Comparison of ENCODE assay signal across 27 cellular contexts in the genomic region with DNA sequence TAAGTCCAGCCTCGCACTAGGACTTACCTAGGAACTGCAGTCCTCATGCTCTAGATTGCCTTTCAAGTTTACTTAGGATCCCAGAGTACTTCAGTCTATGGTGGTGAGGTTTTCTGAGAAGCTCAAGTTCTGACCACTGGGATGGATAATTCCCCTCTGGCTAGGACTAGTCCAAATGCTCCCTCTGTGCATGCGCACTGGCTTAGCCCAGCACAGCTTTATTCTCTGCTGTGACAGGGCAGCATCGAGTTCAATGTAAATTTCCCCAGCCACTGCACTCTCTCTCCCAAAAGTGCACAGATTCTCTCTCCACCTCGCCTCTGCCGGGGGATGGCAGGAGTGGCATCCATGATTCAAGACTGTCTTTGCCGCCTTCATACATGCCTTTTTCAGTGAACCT.
"Had no signal": no experiment of that assay in that cellular context is flagged by ENCODE, and none has a peak within 500 bp of the region (broad histone marks: within the 10 kb centered on the region; RNA-seq: fewer than 3 reads in every experiment).

No MANE protein-coding gene starts in this region.

- H3K27me3 Mint-ChIP-seq: progenitor cell of endocrine pancreas; stimulated activated naive B cell treated with anti-CD40 and anti-IgM and Interleukin-4, amounts not matched to agents 10 μg/mL and 1 μg/mL and 100 μg/mL, for 72 hours; stimulated activated naive CD8-positive, alpha-beta T cell treated with anti-CD3 and anti-CD28 coated beads, Interleukin-15, Interleukin-2, amounts not matched to agents 100 ng/mL and 50 ng/mL, for 24 hours had no signal

- H3K27ac Mint-ChIP-seq: natural killer cell; nephron; neural progenitor cell; progenitor cell of endocrine pancreas; stimulated activated effector memory CD8-positive, alpha-beta T cell treated with anti-CD3 and anti-CD28 coated beads, Interleukin-12 subunit alpha, Interleukin-12 subunit beta, amount 100 ng/mL, for 72 hours; stimulated activated naive B cell treated with anti-CD40 and anti-IgM and Interleukin-4, amounts not matched to agents 10 μg/mL and 1 μg/mL and 100 μg/mL, for 72 hours; stimulated activated naive CD8-positive, alpha-beta T cell treated with anti-CD3 and anti-CD28 coated beads, Interleukin-15, Interleukin-2, amounts not matched to agents 100 ng/mL and 50 ng/mL, for 24 hours had no signal

- H3K4me2 ChIP-seq: neural progenitor cell had no signal

- H2AFZ ChIP-seq: neural progenitor cell, parathyroid adenoma had no signal

- H3K9me3 ChIP-seq: ovary, psoas muscle, right lobe of liver, sigmoid colon, stomach, thoracic aorta, thyroid gland, upper lobe of left lung, uterus had no signal

- H3K4me3 Mint-ChIP-seq: natural killer cell; nephron; neural progenitor cell; stimulated activated effector memory CD8-positive, alpha-beta T cell treated with anti-CD3 and anti-CD28 coated beads, Interleukin-12 subunit alpha, Interleukin-12 subunit beta, amount 100 ng/mL, for 72 hours; stimulated activated naive B cell treated with anti-CD40 and anti-IgM and Interleukin-4, amounts not matched to agents 10 μg/mL and 1 μg/mL and 100 μg/mL, for 72 hours; stimulated activated naive CD8-positive, alpha-beta T cell treated with anti-CD3 and anti-CD28 coated beads, Interleukin-15, Interleukin-2, amounts not matched to agents 100 ng/mL and 50 ng/mL, for 24 hours had no signal

- H3K36me3 Mint-ChIP-seq: natural killer cell; neural progenitor cell; stimulated activated effector memory CD8-positive, alpha-beta T cell treated with anti-CD3 and anti-CD28 coated beads, Interleukin-12 subunit alpha, Interleukin-12 subunit beta, amount 100 ng/mL, for 72 hours; stimulated activated naive B cell treated with anti-CD40 and anti-IgM and Interleukin-4, amounts not matched to agents 10 μg/mL and 1 μg/mL and 100 μg/mL, for 72 hours had no signal

- ATAC-seq: natural killer cell; psoas muscle; right cardiac atrium; right lobe of liver; stimulated activated naive B cell treated with anti-CD40 and anti-IgM and Interleukin-4, amounts not matched to agents 10 μg/mL and 1 μg/mL and 100 μg/mL, for 72 hours had no signal

- H3K9ac ChIP-seq: neural progenitor cell, parathyroid adenoma had no signal

- H3K4me1 ChIP-seq: neural progenitor cell, parathyroid adenoma, psoas muscle, right lobe of liver, sigmoid colon, stomach, thyroid gland, tibial nerve, upper lobe of left lung, uterus had no signal

- H3K79me2 ChIP-seq: parathyroid adenoma had no signal

- H3K36me3 ChIP-seq: neural progenitor cell, ovary, right lobe of liver, sigmoid colon, stomach, thoracic aorta, thyroid gland, tibial nerve, upper lobe of left lung, uterus had no signal

- H3K27ac ChIP-seq: neural progenitor cell, ovary, parathyroid adenoma, psoas muscle, right lobe of liver, sigmoid colon, stomach, thoracic aorta, thyroid gland, tibial nerve, upper lobe of left lung, uterus had no signal

- DNase-seq: natural killer cell; occipital lobe; ovary; psoas muscle; right cardiac atrium; right lobe of liver; sigmoid colon; small intestine; stimulated activated CD4-positive, alpha-beta T cell treated with anti-CD3 and anti-CD28 coated beads, Interleukin-15, amount 100 ng/mL, for 24 hours; stimulated activated CD4-positive, alpha-beta T cell treated with anti-CD3 and anti-CD28 coated beads, Interleukin-2, amount 100 ng/mL, for 24 hours; stimulated activated CD4-positive, alpha-beta T cell treated with anti-CD3 and anti-CD28 coated beads, Interleukin-2, amount 100 ng/mL, for 48 hours; stimulated activated CD4-positive, alpha-beta T cell treated with anti-CD3 and anti-CD28 coated beads, Interleukin-4, amount 100 ng/mL, for 24 hours; stimulated activated naive B cell treated with anti-CD40 and anti-IgM and Interleukin-4, amounts not matched to agents 10 μg/mL and 1 μg/mL and 100 μg/mL, for 72 hours; stimulated activated naive CD4-positive, alpha-beta T cell treated with Interleukin-2 at 50 U/mL for 16 hours; stomach; thyroid gland; trophoblast cell; upper lobe of left lung; uterus had no signal

- H3K4me1 Mint-ChIP-seq: natural killer cell; nephron; neural progenitor cell; stimulated activated effector memory CD8-positive, alpha-beta T cell treated with anti-CD3 and anti-CD28 coated beads, Interleukin-12 subunit alpha, Interleukin-12 subunit beta, amount 100 ng/mL, for 72 hours; stimulated activated naive B cell treated with anti-CD40 and anti-IgM and Interleukin-4, amounts not matched to agents 10 μg/mL and 1 μg/mL and 100 μg/mL, for 72 hours had no signal

- FAIRE-seq: small intestine had no signal

- H3K4me3 ChIP-seq: neural progenitor cell, ovary, psoas muscle, right lobe of liver, sigmoid colon, stomach, thoracic aorta, thyroid gland, tibial nerve, upper lobe of left lung, uterus had no signal

- H3K27me3 ChIP-seq: neural progenitor cell, ovary, right lobe of liver, sigmoid colon, stomach, thyroid gland, tibial nerve, upper lobe of left lung, uterus had no signal
